ENCODE assay signal across 14 cellular contexts in genomic region chr11:75319035-75319877, GRCh38. TPM values are rescaled to one million over a fixed set of nuclear protein-coding genes. Genes with fewer than 3 reads are reported as not detected.
A peak's percentile ranks its signal among the peaks of the same experiment; 100 is the strongest.
DNase-seq lines count a peak whose midpoint lies in the region; ATAC-seq, FAIRE-seq and TF ChIP-seq lines count a peak whose summit lies in the region.
"Had no signal": no experiment of that assay in that cellular context is flagged by ENCODE, and none has a peak within 500 bp of the region (broad histone marks: within the 10 kb centered on the region; RNA-seq: fewer than 3 reads in every experiment).

No MANE protein-coding gene starts in this region.

- H3K36me3 ChIP-seq in H1 (ENCODE audit: control insufficient read depth in 2 of 4, insufficient read depth in 4 of 4, low read length in 3 of 4) (no peaks in the 10 kb centered on the region), mucosa of descending colon (ENCODE audit: low read depth) (no peaks in the 10 kb centered on the region), upper lobe of right lung (peaks cover 28% of the 10 kb centered on the region), HAP-1 (replicated peaks) (no peaks in the 10 kb centered on the region)
- no peaks in the 10 kb centered on the region for H3K36me3 ChIP-seq in CD4-positive, alpha-beta memory T cell (ENCODE audit: insufficient read depth, low read length)
- H3K36me3 ChIP-seq: SJSA1 had no signal

- H3K56ac ChIP-seq in H1 (replicated peaks; ENCODE audit: insufficient read length, low read depth, low read length): no peak overlapping the region

- no peak overlapping the region for H2BK120ac ChIP-seq in H1 (replicated peaks; ENCODE audit: low read depth, low read length)

- H3K9me3 ChIP-seq in H1 (ENCODE audit: insufficient read depth in 2 of 2, low read depth in 1 of 2, low read length in 1 of 2) (no peaks in the 10 kb centered on the region), mucosa of descending colon (no peaks in the 10 kb centered on the region), upper lobe of right lung (no peaks in the 10 kb centered on the region), HAP-1 (no peaks in the 10 kb centered on the region)
- no peaks in the 10 kb centered on the region for H3K9me3 ChIP-seq in CD4-positive, alpha-beta memory T cell (ENCODE audit: control insufficient read depth in 1 of 2, low read length in 2 of 2)
- H3K9me3 ChIP-seq: SJSA1 had no signal

- H2BK15ac ChIP-seq in H1 (ENCODE audit: low read length): no peak overlapping the region

- H3K36me3 Mint-ChIP-seq in natural killer cell: no peaks in the 10 kb centered on the region
- H3K36me3 Mint-ChIP-seq in natural killer cell treated with Interleukin-12 subunit alpha and Interleukin-12 subunit beta and Interleukin-15 and Interleukin-18, amount 100 ng/mL, for 72 hours: no peaks in the 10 kb centered on the region
- H3K36me3 Mint-ChIP-seq in CD4-positive, alpha-beta memory T cell: peaks cover 9 to 12% of the 10 kb centered on the region in 2 donors

- in situ Hi-C loops in HAP-1 (cut with MboI; ENCODE audit: low sequenced_read_pairs): no loop called here

- no peak for TF ChIP-seq RAD21 in H1 (IDR thresholded peaks at IDR 0.05 in 1 of 2, conservative IDR thresholded peaks at IDR 0.05 in 1 of 2; ENCODE audit: low read depth in 2 of 2, low read length in 2 of 2)

- H3K4me1 Mint-ChIP-seq in natural killer cell: peaks cover 64 to 83% of the 10 kb centered on the region in 2 donors
- peaks cover 37 to 56% of the 10 kb centered on the region in 2 donors for H3K4me1 Mint-ChIP-seq in natural killer cell treated with Interleukin-12 subunit alpha and Interleukin-12 subunit beta and Interleukin-15 and Interleukin-18, amount 100 ng/mL, for 72 hours (ENCODE audit: low read depth in 2 of 2)
- peaks cover 8 to 38% (median 23%) of the 10 kb centered on the region in 4 donors for H3K4me1 Mint-ChIP-seq in CD4-positive, alpha-beta memory T cell

- H3K27ac Mint-ChIP-seq in natural killer cell: peak overlapping the region; percentile 67 to 71
- peak overlapping the region in 1 of 2 donors; percentile 27 for H3K27ac Mint-ChIP-seq in natural killer cell treated with Interleukin-12 subunit alpha and Interleukin-12 subunit beta and Interleukin-15 and Interleukin-18, amount 100 ng/mL, for 72 hours
- H3K27ac Mint-ChIP-seq in CD4-positive, alpha-beta memory T cell: peak overlapping the region in 2 of 7 donors; percentile 52 to 60

- no peak overlapping the region for H3K9ac ChIP-seq in H1 (replicated peaks in 1 of 4; ENCODE audit: extremely low read depth in 1 of 4, low read depth in 3 of 4, low read length in 3 of 4)

- H3K27me3 Mint-ChIP-seq in natural killer cell (ENCODE audit: low read depth in 2 of 2): no peaks in the 10 kb centered on the region
- no peaks in the 10 kb centered on the region for H3K27me3 Mint-ChIP-seq in natural killer cell treated with Interleukin-12 subunit alpha and Interleukin-12 subunit beta and Interleukin-15 and Interleukin-18, amount 100 ng/mL, for 72 hours
- no peaks in the 10 kb centered on the region for H3K27me3 Mint-ChIP-seq in CD4-positive, alpha-beta memory T cell

- no peak overlapping the region for H2AFZ ChIP-seq in H1 (ENCODE audit: low read length)

- no peak overlapping the region for H3K4me2 ChIP-seq in H1 (ENCODE audit: insufficient read depth in 1 of 2, low read depth in 2 of 2, low read length in 2 of 2)

- H2BK12ac ChIP-seq in H1 (ENCODE audit: low read depth, low read length): 0 out of 2 replicates have a peak overlapping the region, but pooled peaks have one; percentile 43

- no peak overlapping the region for H3K14ac ChIP-seq in H1 (ENCODE audit: insufficient read length)

- intact Hi-C loops in natural killer cell (cut with micrococcal nuclease) (no loop called here), mucosa of descending colon (cut with DNase I, micrococcal nuclease) (no loop called here), upper lobe of right lung (cut with DNase I) (no loop called here)
- intact Hi-C loops in CD4-positive, alpha-beta memory T cell (cut with micrococcal nuclease): no loop called here

- no peak overlapping the region; the same call in 1 of the 2 replicates for H4K8ac ChIP-seq in H1 (ENCODE audit: extremely low read depth, insufficient read depth, low read length)

- H3K4me3 ChIP-seq in H1 (ENCODE audit: extremely low read depth in 1 of 4, insufficient read depth in 2 of 4, low read depth in 3 of 4, low read length in 4 of 4) (no peak overlapping the region), mucosa of descending colon (no peak overlapping the region), upper lobe of right lung (no peak overlapping the region), HAP-1 (no peak overlapping the region)
- H3K4me3 ChIP-seq in CD4-positive, alpha-beta memory T cell (ENCODE audit: low read length in 2 of 2): no peak overlapping the region
- H3K4me3 ChIP-seq: SJSA1 had no signal

- FAIRE-seq in H1 (lab: Jason Lieb, UNC): no peak
- FAIRE-seq: urothelium cell line had no signal

- DNase-seq in natural killer cell (no peak), H1 (ENCODE audit: low read depth in 1 of 2, low spot score in 2 of 2) (no peak), mucosa of descending colon (peak; percentile 69 to 78 (median 70)), upper lobe of right lung (no peak), HAP-1 (ENCODE audit: low spot score in 2 of 2) (no peak)
- no peak for DNase-seq in natural killer cell treated with Interleukin-12 subunit alpha and Interleukin-12 subunit beta and Interleukin-15 and Interleukin-18, amount 100 ng/mL, for 72 hours (ENCODE audit: low spot score)
- DNase-seq in CD4-positive, alpha-beta memory T cell: no peak
- DNase-seq: activated T-cell treated with anti-CD3 and anti-CD28 coated beads for 4 hours; DMS153; glutamatergic neuron; NK-92 treated with Interleukin-12 subunit alpha and Interleukin-12 subunit beta, amount 100 ng/mL, for 24 hours had no signal

- H3K27me3 ChIP-seq in H1 (replicated peaks in 1 of 4; ENCODE audit: control insufficient read depth in 3 of 4, extremely low read depth in 1 of 4, insufficient read depth in 3 of 4, low read length in 3 of 4) (no peaks in the 10 kb centered on the region), upper lobe of right lung (no peaks in the 10 kb centered on the region), HAP-1 (ENCODE audit: low read depth) (no peaks in the 10 kb centered on the region)
- H3K27me3 ChIP-seq in CD4-positive, alpha-beta memory T cell (ENCODE audit: insufficient read depth, low read length): no peaks in the 10 kb centered on the region
- H3K27me3 ChIP-seq: SJSA1 had no signal

- no peak overlapping the region for H2BK20ac ChIP-seq in H1 (ENCODE audit: low read length)

- TF ChIP-seq EP300 in H1 (IDR thresholded peaks at IDR 0.05; ENCODE audit: borderline replicate concordance in 1 of 2, low read depth in 2 of 2, low read length in 2 of 2): no peak

- no peak overlapping the region for H3K18ac ChIP-seq in H1 (ENCODE audit: extremely low read depth, low read length)

- H3K4me3 Mint-ChIP-seq in natural killer cell: no peak overlapping the region
- no peak overlapping the region for H3K4me3 Mint-ChIP-seq in natural killer cell treated with Interleukin-12 subunit alpha and Interleukin-12 subunit beta and Interleukin-15 and Interleukin-18, amount 100 ng/mL, for 72 hours
- H3K4me3 Mint-ChIP-seq in CD4-positive, alpha-beta memory T cell: no peak overlapping the region

- H3K9me3 Mint-ChIP-seq in natural killer cell: no peaks in the 10 kb centered on the region
- no peaks in the 10 kb centered on the region for H3K9me3 Mint-ChIP-seq in natural killer cell treated with Interleukin-12 subunit alpha and Interleukin-12 subunit beta and Interleukin-15 and Interleukin-18, amount 100 ng/mL, for 72 hours
- peaks cover 0 to 2% (median 0%) of the 10 kb centered on the region in 8 donors for H3K9me3 Mint-ChIP-seq in CD4-positive, alpha-beta memory T cell

- no peak overlapping the region for H4K91ac ChIP-seq in H1 (replicated peaks; ENCODE audit: insufficient read length, low read length)

- no peak for TF ChIP-seq POLR2A in H1 (IDR thresholded peaks at IDR 0.05; ENCODE audit: control extremely low read depth in 1 of 2, low read depth in 2 of 2, low read length in 2 of 2)

- H3K4me1 ChIP-seq in H1 (replicated peaks in 1 of 4; ENCODE audit: control insufficient read depth in 3 of 4, insufficient read depth in 4 of 4, low read length in 3 of 4) (peaks cover 0 to 7% (median 0%) of the 10 kb centered on the region in 4 experiments; a peak in 4 of 7 replicates), mucosa of descending colon (ENCODE audit: low read depth) (peaks cover 45% of the 10 kb centered on the region), upper lobe of right lung (peaks cover 52% of the 10 kb centered on the region), HAP-1 (no peaks in the 10 kb centered on the region)
- H3K4me1 ChIP-seq in CD4-positive, alpha-beta memory T cell (ENCODE audit: insufficient read depth, low read length): peaks cover 17% of the 10 kb centered on the region
- H3K4me1 ChIP-seq: SJSA1 had no signal

- no peak overlapping the region for H3K23ac ChIP-seq in H1 (ENCODE audit: insufficient read length)

- H3K79me2 ChIP-seq in H1 (ENCODE audit: control insufficient read depth in 1 of 2, insufficient read depth in 2 of 2, low read length in 2 of 2): no peaks in the 10 kb centered on the region

- CTCF ChIA-PET in H1 (lab: Charles Lee; ENCODE audit: partially characterized antibody): interaction anchor here (1.1 to 2.1 kb wide), 2 partner anchors 39 to 43 kb away, joined by 3 to 6 read pairs; no protein-coding TSS in a partner anchor
- CTCF ChIA-PET in CD4-positive, alpha-beta memory T cell (lab: Charles Lee; ENCODE audit: partially characterized antibody): no interaction called here

- WGBS in H1 (ENCODE audit: extremely low coverage in 1 of 2, insufficient coverage in 1 of 2, insufficient read length in 1 of 2, insufficient replicate concordance in 2 of 2, low coverage in 1 of 2, low lambda C conversion rate in 2 of 2, missing lambda C conversion rate in 1 of 2), 2 experiments: 89% methylated on average over 11 of the region's 11 CpGs; no CpG with 5 or more reads in 1 of the 2 experiments

- no peak overlapping the region for H4K5ac ChIP-seq in H1 (ENCODE audit: insufficient read length, low read depth, low read length)

- 0 out of 2 replicates have a peak overlapping the region, but pooled peaks have one; percentile 9 for H2AK5ac ChIP-seq in H1 (ENCODE audit: low read depth, low read length)

- no peak for TF ChIP-seq CTCF in natural killer cell (IDR thresholded peaks at IDR 0.05)
- no peak for TF ChIP-seq CTCF in H1 (IDR thresholded peaks at IDR 0.05; ENCODE audit: control extremely low read depth in 1 of 3, insufficient read depth in 1 of 3, low read depth in 1 of 3, low read length in 3 of 3)
- TF ChIP-seq CTCF in mucosa of descending colon (IDR thresholded peaks at IDR 0.05): no peak
- no peak for TF ChIP-seq CTCF in upper lobe of right lung (IDR thresholded peaks at IDR 0.05)

- no peak overlapping the region for H2BK5ac ChIP-seq in H1 (ENCODE audit: low read depth, low read length)

- no peak overlapping the region for H3K27ac ChIP-seq in H1 (ENCODE audit: low read depth, low read length)
- peak overlapping the region; percentile 18 for H3K27ac ChIP-seq in upper lobe of right lung
- H3K27ac ChIP-seq in CD4-positive, alpha-beta memory T cell (ENCODE audit: low read depth, low read length): no peak overlapping the region
- H3K27ac ChIP-seq: SJSA1 had no signal

- no peaks in the 10 kb centered on the region for H3K23me2 ChIP-seq in H1 (ENCODE audit: low read depth, low read length)

- no peak for ATAC-seq in natural killer cell
- no peak for ATAC-seq in natural killer cell treated with Interleukin-12 subunit alpha and Interleukin-12 subunit beta and Interleukin-15 and Interleukin-18, amount 100 ng/mL, for 72 hours
- peak; percentile 76 for ATAC-seq in mucosa of descending colon
- ATAC-seq in upper lobe of right lung: peak; percentile 42
- ATAC-seq in GM19463 (IDR thresholded peaks at IDR 0.05; ENCODE audit: unreplicated experiment): no peak

- POLR2A ChIA-PET in H1 (lab: Charles Lee; ENCODE audit: partially characterized antibody): no interaction called here
- POLR2A ChIA-PET in CD4-positive, alpha-beta memory T cell (lab: Charles Lee; ENCODE audit: partially characterized antibody): no interaction called here

- H3K4ac ChIP-seq in H1 (replicated peaks; ENCODE audit: insufficient read length, low read depth, low read length): no peak overlapping the region

- H4K20me1 ChIP-seq in H1 (replicated peaks in 1 of 2; ENCODE audit: control insufficient read depth in 1 of 2, insufficient read depth in 2 of 2, low read length in 2 of 2): peaks cover 0 to 2% of the 10 kb centered on the region in 2 experiments

- peaks cover 4% of the 10 kb centered on the region; the same call in 1 of the 2 replicates for H3K79me1 ChIP-seq in H1 (ENCODE audit: low read depth, low read length)

RNA-seq across cellular contexts. Expression of gene ARRB1, which starts 32.2 kb away (rescaled TPM):
- total RNA-seq in natural killer cell: 100 to 1,000 TPM; 128 to 200 (median 174) TPM
- 10 to 100 TPM; 47.8 to 54.5 TPM for total RNA-seq in natural killer cell treated with Interleukin-12 subunit alpha and Interleukin-12 subunit beta and Interleukin-15 and Interleukin-18, amount 100 ng/mL, for 72 hours
- total RNA-seq in H1 (2021; fragmentation: NEBNext Ultra II Directional; extraction: Animal tissue kit (Norgen Biotek cat#: 25700)): 24.1 and 31.8 TPM in 2 replicates
- polyA plus RNA-seq in H1 (2011; rRNA removed): 9.4 and 12.4 TPM in 2 replicates
- polyA plus RNA-seq in H1 (2011; cell fraction: cytosol; rRNA removed): 14.0 TPM
- 16.7 TPM for polyA plus RNA-seq in H1 (2011; cell fraction: nucleus; rRNA removed)
- polyA plus RNA-seq in H1 (2012, experiment 1 of 2): 8.9 to 11.1 TPM (median 10.3 TPM) in 4 replicates
- polyA plus RNA-seq in H1 (2012, experiment 2 of 2): 7.6 TPM
- polyA plus RNA-seq in H1 (2013, experiment 1 of 2): 26.6 TPM
- 27.4 TPM for polyA plus RNA-seq in H1 (2013, experiment 2 of 2)
- 37.7 and 39.1 TPM in 2 replicates for polyA minus RNA-seq in H1 (2011; rRNA and poly(A)+ RNA removed)
- 16.1 TPM for polyA minus RNA-seq in H1 (2011; cell fraction: cytosol; rRNA and poly(A)+ RNA removed)
- polyA minus RNA-seq in H1 (2011; cell fraction: nucleus; rRNA and poly(A)+ RNA removed): 27.9 TPM
- 100 to 1,000 TPM in 2 of 3 donors, 10 to 100 TPM in 1; 76.7 to 128 (median 121) TPM for total RNA-seq in mucosa of descending colon
- 188 TPM for total RNA-seq in upper lobe of right lung
- 10 to 100 TPM; 45.0 to 47.5 TPM for total RNA-seq in CD4-positive, alpha-beta memory T cell
- polyA plus RNA-seq in CD4-positive, alpha-beta memory T cell: 1 to 10 TPM; 6.6 to 7.9 TPM

Comparison
In these comparisons a context has a peak if more than half of its experiments do, and no peak if none do; other contexts are left out.
1. ATAC-seq: peak in mucosa of descending colon (single experiment) and upper lobe of right lung (single experiment); none in natural killer cell (0 of 3), natural killer cell treated with Interleukin-12 subunit alpha and Interleukin-12 subunit beta and Interleukin-15 and Interleukin-18, amount 100 ng/mL, for 72 hours (0 of 2) and GM19463 (single experiment).
2. DNase-seq: peak in mucosa of descending colon (3 of 3); none in natural killer cell (single experiment), natural killer cell treated with Interleukin-12 subunit alpha and Interleukin-12 subunit beta and Interleukin-15 and Interleukin-18, amount 100 ng/mL, for 72 hours (single experiment), H1 (0 of 2), upper lobe of right lung (single experiment), CD4-positive, alpha-beta memory T cell (0 of 5) and HAP-1 (0 of 2).